Comparison of ENCODE assay signal across 1 cellular context in the genomic region with DNA sequence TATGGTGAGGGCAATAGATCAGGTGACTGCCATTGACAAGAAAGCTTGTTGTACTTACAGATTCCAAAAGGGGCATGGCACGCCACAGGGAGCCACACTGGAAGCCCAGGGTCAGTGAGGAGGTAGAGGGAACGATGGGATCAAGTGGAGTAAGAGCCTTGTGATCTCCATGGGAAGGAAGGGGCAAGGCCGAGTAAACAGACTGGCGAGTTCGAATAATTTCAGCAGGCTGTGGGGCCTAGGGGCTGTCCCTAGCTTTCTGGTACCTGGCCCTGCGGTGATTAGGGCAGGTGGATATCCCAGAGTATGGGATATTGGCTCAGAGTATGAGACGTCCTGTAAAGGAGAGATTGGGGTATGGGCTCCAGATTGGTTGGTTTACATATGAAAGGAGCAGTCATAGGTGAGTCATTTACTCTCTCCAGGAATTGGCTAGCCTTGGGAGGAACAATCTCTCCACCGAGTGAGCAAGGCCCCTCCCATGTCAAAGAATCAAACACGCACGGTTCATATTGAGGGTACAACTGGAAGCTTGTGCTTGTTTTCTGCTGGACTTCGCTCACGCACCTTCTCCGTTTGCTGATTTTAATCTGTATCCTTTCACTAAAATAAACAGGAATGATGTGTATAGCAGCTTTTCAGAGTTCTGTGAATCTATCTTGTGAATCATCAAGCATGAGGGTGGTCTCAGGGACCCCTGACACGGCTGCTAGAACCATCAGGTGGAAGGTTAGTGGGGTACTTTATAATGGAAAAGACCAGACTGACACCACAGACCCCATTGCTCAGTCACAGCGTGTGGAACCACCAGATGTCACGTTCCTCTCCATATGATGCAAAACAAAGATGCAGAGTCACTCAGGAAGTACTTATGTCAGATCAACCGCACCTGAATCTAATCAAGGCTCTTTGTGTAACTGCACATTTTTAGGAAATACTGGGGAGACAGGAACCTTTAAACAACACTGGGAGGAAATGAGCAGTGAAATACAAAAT.
TF ChIP-seq lines count a peak whose summit lies in the region.

No MANE protein-coding gene starts in this region.

TF ChIP-seq in K562, 482 proteins besides CTCF, POLR2A, EP300 and RAD21 (continued from another document and continues in another):
- TF ChIP-seq, protein P1, sequence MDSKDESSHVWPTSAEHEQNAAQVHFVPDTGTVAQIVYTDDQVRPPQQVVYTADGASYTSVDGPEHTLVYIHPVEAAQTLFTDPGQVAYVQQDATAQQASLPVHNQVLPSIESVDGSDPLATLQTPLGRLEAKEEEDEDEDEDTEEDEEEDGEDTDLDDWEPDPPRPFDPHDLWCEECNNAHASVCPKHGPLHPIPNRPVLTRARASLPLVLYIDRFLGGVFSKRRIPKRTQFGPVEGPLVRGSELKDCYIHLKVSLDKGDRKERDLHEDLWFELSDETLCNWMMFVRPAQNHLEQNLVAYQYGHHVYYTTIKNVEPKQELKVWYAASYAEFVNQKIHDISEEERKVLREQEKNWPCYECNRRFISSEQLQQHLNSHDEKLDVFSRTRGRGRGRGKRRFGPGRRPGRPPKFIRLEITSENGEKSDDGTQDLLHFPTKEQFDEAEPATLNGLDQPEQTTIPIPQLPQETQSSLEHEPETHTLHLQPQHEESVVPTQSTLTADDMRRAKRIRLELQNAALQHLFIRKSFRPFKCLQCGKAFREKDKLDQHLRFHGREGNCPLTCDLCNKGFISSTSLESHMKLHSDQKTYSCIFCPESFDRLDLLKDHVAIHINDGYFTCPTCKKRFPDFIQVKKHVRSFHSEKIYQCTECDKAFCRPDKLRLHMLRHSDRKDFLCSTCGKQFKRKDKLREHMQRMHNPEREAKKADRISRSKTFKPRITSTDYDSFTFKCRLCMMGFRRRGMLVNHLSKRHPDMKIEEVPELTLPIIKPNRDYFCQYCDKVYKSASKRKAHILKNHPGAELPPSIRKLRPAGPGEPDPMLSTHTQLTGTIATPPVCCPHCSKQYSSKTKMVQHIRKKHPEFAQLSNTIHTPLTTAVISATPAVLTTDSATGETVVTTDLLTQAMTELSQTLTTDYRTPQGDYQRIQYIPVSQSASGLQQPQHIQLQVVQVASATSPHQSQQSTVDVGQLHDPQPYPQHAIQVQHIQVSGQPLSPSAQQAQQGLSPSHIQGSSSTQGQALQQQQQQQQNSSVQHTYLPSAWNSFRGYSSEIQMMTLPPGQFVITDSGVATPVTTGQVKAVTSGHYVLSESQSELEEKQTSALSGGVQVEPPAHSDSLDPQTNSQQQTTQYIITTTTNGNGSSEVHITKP (IDR thresholded peaks at IDR 0.05; ENCODE audit: partially characterized antibody): no peak
- TF ChIP-seq, protein P2, sequence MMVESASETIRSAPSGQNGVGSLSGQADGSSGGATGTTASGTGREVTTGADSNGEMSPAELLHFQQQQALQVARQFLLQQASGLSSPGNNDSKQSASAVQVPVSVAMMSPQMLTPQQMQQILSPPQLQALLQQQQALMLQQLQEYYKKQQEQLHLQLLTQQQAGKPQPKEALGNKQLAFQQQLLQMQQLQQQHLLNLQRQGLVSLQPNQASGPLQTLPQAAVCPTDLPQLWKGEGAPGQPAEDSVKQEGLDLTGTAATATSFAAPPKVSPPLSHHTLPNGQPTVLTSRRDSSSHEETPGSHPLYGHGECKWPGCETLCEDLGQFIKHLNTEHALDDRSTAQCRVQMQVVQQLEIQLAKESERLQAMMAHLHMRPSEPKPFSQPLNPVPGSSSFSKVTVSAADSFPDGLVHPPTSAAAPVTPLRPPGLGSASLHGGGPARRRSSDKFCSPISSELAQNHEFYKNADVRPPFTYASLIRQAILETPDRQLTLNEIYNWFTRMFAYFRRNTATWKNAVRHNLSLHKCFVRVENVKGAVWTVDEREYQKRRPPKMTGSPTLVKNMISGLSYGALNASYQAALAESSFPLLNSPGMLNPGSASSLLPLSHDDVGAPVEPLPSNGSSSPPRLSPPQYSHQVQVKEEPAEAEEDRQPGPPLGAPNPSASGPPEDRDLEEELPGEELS (CRISPR knock-in tag; IDR thresholded peaks at IDR 0.05; ENCODE audit: borderline replicate concordance): no peak
- no peak for TF ChIP-seq ZNF778 (CRISPR knock-in tag; IDR thresholded peaks at IDR 0.05)
- no peak for TF ChIP-seq SNRNP70 (optimal IDR thresholded peaks at IDR 0.05; ENCODE audit: low read depth, low read length)
- TF ChIP-seq SP2 (IDR thresholded peaks at IDR 0.05; ENCODE audit: extremely low read depth, low read depth, low read length, poor library complexity, severe bottlenecking): no peak
- TF ChIP-seq, protein P3, sequence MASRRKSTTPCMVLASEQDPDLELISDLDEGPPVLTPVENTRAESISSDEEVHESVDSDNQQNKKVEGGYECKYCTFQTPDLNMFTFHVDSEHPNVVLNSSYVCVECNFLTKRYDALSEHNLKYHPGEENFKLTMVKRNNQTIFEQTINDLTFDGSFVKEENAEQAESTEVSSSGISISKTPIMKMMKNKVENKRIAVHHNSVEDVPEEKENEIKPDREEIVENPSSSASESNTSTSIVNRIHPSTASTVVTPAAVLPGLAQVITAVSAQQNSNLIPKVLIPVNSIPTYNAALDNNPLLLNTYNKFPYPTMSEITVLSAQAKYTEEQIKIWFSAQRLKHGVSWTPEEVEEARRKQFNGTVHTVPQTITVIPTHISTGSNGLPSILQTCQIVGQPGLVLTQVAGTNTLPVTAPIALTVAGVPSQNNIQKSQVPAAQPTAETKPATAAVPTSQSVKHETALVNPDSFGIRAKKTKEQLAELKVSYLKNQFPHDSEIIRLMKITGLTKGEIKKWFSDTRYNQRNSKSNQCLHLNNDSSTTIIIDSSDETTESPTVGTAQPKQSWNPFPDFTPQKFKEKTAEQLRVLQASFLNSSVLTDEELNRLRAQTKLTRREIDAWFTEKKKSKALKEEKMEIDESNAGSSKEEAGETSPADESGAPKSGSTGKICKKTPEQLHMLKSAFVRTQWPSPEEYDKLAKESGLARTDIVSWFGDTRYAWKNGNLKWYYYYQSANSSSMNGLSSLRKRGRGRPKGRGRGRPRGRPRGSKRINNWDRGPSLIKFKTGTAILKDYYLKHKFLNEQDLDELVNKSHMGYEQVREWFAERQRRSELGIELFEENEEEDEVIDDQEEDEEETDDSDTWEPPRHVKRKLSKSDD (conservative IDR thresholded peaks at IDR 0.05; ENCODE audit: low read length): no peak
- no peak for TF ChIP-seq PML (IDR thresholded peaks at IDR 0.05; ENCODE audit: low read length)
- TF ChIP-seq ILF3 (IDR thresholded peaks at IDR 0.05; ENCODE audit: borderline replicate concordance): no peak
- TF ChIP-seq RBM34 (IDR thresholded peaks at IDR 0.05; ENCODE audit: borderline replicate concordance, insufficient read depth, low read length): no peak
- TF ChIP-seq CCNT2 (IDR thresholded peaks at IDR 0.05; ENCODE audit: borderline replicate concordance, extremely low read depth, insufficient read length, low read depth, low read length): peak; percentile 26
- no peak for TF ChIP-seq WHSC1 (IDR thresholded peaks at IDR 0.05; ENCODE audit: low read length)
- TF ChIP-seq, protein P4, sequence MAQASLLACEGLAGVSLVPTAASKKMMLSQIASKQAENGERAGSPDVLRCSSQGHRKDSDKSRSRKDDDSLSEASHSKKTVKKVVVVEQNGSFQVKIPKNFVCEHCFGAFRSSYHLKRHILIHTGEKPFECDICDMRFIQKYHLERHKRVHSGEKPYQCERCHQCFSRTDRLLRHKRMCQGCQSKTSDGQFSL (CRISPR knock-in tag; IDR thresholded peaks at IDR 0.05): no peak
- TF ChIP-seq, protein P4 (tag; IDR thresholded peaks at IDR 0.05): no peak
- no peak for TF ChIP-seq RFX1 (IDR thresholded peaks at IDR 0.05)
- TF ChIP-seq, protein P5, sequence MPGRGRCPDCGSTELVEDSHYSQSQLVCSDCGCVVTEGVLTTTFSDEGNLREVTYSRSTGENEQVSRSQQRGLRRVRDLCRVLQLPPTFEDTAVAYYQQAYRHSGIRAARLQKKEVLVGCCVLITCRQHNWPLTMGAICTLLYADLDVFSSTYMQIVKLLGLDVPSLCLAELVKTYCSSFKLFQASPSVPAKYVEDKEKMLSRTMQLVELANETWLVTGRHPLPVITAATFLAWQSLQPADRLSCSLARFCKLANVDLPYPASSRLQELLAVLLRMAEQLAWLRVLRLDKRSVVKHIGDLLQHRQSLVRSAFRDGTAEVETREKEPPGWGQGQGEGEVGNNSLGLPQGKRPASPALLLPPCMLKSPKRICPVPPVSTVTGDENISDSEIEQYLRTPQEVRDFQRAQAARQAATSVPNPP (IDR thresholded peaks at IDR 0.05; ENCODE audit: borderline replicate concordance, insufficient read depth, insufficient read length): no peak
- TF ChIP-seq, protein P6, sequence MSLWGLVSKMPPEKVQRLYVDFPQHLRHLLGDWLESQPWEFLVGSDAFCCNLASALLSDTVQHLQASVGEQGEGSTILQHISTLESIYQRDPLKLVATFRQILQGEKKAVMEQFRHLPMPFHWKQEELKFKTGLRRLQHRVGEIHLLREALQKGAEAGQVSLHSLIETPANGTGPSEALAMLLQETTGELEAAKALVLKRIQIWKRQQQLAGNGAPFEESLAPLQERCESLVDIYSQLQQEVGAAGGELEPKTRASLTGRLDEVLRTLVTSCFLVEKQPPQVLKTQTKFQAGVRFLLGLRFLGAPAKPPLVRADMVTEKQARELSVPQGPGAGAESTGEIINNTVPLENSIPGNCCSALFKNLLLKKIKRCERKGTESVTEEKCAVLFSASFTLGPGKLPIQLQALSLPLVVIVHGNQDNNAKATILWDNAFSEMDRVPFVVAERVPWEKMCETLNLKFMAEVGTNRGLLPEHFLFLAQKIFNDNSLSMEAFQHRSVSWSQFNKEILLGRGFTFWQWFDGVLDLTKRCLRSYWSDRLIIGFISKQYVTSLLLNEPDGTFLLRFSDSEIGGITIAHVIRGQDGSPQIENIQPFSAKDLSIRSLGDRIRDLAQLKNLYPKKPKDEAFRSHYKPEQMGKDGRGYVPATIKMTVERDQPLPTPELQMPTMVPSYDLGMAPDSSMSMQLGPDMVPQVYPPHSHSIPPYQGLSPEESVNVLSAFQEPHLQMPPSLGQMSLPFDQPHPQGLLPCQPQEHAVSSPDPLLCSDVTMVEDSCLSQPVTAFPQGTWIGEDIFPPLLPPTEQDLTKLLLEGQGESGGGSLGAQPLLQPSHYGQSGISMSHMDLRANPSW (CRISPR knock-in tag; IDR thresholded peaks at IDR 0.05): no peak
- no peak for TF ChIP-seq TRIM28 (IDR thresholded peaks at IDR 0.05)
- TF ChIP-seq FOXJ3 (CRISPR knock-in tag; IDR thresholded peaks at IDR 0.05): no peak
- TF ChIP-seq SP1 (CRISPR knock-in tag; IDR thresholded peaks at IDR 0.05): no peak
- no peak for TF ChIP-seq ZNF699 (CRISPR knock-in tag; IDR thresholded peaks at IDR 0.05; ENCODE audit: insufficient replicate concordance)
- TF ChIP-seq NR2F6 (CRISPR knock-in tag; IDR thresholded peaks at IDR 0.05): no peak
- TF ChIP-seq SOX6 (IDR thresholded peaks at IDR 0.05): peak; percentile 85
- TF ChIP-seq, protein P7, sequence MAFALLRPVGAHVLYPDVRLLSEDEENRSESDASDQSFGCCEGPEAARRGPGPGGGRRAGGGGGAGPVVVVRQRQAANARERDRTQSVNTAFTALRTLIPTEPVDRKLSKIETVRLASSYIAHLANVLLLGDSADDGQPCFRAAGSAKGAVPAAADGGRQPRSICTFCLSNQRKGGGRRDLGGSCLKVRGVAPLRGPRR (CRISPR knock-in tag; IDR thresholded peaks at IDR 0.05): peak; percentile 82; the same call in 1 of the 2 replicates
- TF ChIP-seq, protein P8, sequence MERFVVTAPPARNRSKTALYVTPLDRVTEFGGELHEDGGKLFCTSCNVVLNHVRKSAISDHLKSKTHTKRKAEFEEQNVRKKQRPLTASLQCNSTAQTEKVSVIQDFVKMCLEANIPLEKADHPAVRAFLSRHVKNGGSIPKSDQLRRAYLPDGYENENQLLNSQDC (CRISPR knock-in tag; IDR thresholded peaks at IDR 0.05): no peak
- TF ChIP-seq STAT5A (IDR thresholded peaks at IDR 0.05; ENCODE audit: borderline replicate concordance, low read length): no peak
- no peak for TF ChIP-seq ETS2 (tag; IDR thresholded peaks at IDR 0.05; ENCODE audit: borderline replicate concordance, poor library complexity, severe bottlenecking)
- TF ChIP-seq PCBP1 (IDR thresholded peaks at IDR 0.05; ENCODE audit: low read depth, low read length, poor library complexity, severe bottlenecking): no peak
- TF ChIP-seq MTA1 (IDR thresholded peaks at IDR 0.05; ENCODE audit: borderline replicate concordance): peak; percentile 77; the same call in 1 of the 2 replicates
- TF ChIP-seq, protein P9, sequence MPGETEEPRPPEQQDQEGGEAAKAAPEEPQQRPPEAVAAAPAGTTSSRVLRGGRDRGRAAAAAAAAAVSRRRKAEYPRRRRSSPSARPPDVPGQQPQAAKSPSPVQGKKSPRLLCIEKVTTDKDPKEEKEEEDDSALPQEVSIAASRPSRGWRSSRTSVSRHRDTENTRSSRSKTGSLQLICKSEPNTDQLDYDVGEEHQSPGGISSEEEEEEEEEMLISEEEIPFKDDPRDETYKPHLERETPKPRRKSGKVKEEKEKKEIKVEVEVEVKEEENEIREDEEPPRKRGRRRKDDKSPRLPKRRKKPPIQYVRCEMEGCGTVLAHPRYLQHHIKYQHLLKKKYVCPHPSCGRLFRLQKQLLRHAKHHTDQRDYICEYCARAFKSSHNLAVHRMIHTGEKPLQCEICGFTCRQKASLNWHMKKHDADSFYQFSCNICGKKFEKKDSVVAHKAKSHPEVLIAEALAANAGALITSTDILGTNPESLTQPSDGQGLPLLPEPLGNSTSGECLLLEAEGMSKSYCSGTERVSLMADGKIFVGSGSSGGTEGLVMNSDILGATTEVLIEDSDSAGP (CRISPR knock-in tag; IDR thresholded peaks at IDR 0.05): no peak
- no peak for TF ChIP-seq ELF2 (CRISPR knock-in tag; IDR thresholded peaks at IDR 0.05)
- TF ChIP-seq ZNF134 (CRISPR knock-in tag; conservative IDR thresholded peaks at IDR 0.05): no peak
- TF ChIP-seq, protein P10, sequence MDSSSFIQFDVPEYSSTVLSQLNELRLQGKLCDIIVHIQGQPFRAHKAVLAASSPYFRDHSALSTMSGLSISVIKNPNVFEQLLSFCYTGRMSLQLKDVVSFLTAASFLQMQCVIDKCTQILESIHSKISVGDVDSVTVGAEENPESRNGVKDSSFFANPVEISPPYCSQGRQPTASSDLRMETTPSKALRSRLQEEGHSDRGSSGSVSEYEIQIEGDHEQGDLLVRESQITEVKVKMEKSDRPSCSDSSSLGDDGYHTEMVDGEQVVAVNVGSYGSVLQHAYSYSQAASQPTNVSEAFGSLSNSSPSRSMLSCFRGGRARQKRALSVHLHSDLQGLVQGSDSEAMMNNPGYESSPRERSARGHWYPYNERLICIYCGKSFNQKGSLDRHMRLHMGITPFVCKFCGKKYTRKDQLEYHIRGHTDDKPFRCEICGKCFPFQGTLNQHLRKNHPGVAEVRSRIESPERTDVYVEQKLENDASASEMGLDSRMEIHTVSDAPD (CRISPR knock-in tag; IDR thresholded peaks at IDR 0.05): no peak
- TF ChIP-seq NCOA6 (IDR thresholded peaks at IDR 0.05): no peak
- TF ChIP-seq ZNF586 (CRISPR knock-in tag; conservative IDR thresholded peaks at IDR 0.05): no peak
- TF ChIP-seq, protein P11, sequence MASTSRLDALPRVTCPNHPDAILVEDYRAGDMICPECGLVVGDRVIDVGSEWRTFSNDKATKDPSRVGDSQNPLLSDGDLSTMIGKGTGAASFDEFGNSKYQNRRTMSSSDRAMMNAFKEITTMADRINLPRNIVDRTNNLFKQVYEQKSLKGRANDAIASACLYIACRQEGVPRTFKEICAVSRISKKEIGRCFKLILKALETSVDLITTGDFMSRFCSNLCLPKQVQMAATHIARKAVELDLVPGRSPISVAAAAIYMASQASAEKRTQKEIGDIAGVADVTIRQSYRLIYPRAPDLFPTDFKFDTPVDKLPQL (IDR thresholded peaks at IDR 0.05; ENCODE audit: extremely low read depth, insufficient read length): no peak
